In genomic region chr19:5790573-5791520, GRCh38 we compare ENCODE assay signal across 8 cellular contexts. TPM values are rescaled to one million over a fixed set of nuclear protein-coding genes. Genes with fewer than 3 reads are reported as not detected.
DNase-seq lines count a peak whose midpoint lies in the region; ATAC-seq and TF ChIP-seq lines count a peak whose summit lies in the region.

Gene DUS3L, minus strand, starts transcription at chr19:5791163. Its CDS starts 22 bp downstream, at chr19:5791141.

- H3K4me3 Mint-ChIP-seq in activated CD4-positive, alpha-beta memory T cell treated with anti-CD3 and anti-CD28 coated beads for 36 hours, result peak within 1 kb of the TSS; percentile 100

- no peaks in the 10 kb centered on the region for H3K27me3 Mint-ChIP-seq in activated CD4-positive, alpha-beta memory T cell treated with anti-CD3 and anti-CD28 coated beads for 36 hours

- no peaks in the 10 kb centered on the region for H3K9me3 Mint-ChIP-seq in activated CD4-positive, alpha-beta memory T cell treated with anti-CD3 and anti-CD28 coated beads for 36 hours

- H3K36me3 ChIP-seq in liver (ENCODE audit: control insufficient read depth in 4 of 4, insufficient read depth in 3 of 4, low read depth in 1 of 4, low read length in 3 of 4), result peaks cover 8 to 39% (median 22%) of the 10 kb centered on the region in 4 donors

- TF ChIP-seq CTCF in dorsolateral prefrontal cortex (IDR thresholded peaks at IDR 0.05 in 54 of 56, conservative IDR thresholded peaks at IDR 0.05 in 2 of 56; ENCODE audit: low read depth in 1 of 56, partially characterized antibody in 56 of 56), result peak in 17 of 56 donors; percentile 3 to 35 (median 18)
- no peak for TF ChIP-seq CTCF in liver (IDR thresholded peaks at IDR 0.05; ENCODE audit: low read depth, low read length, missing input control)

- H3K4me3 ChIP-seq in dorsolateral prefrontal cortex (peak within 1 kb of the TSS; percentile 69 to 100 (median 93)), liver (ENCODE audit: low read depth in 1 of 3, low read length in 3 of 3) (peak within 1 kb of the TSS; percentile 47 to 91 (median 67))

- WGBS in liver, result 11% methylated on average over 71 of the region's 71 CpGs

- H3K4me1 ChIP-seq in liver (ENCODE audit: control insufficient read depth in 4 of 4, insufficient read depth in 4 of 4, low read length in 3 of 4), result peaks cover 0 to 20% (median 8%) of the 10 kb centered on the region in 4 donors

- peak within 1 kb of the TSS; percentile 76 to 80 for H3K9ac ChIP-seq in liver (ENCODE audit: low read depth in 1 of 2, low read length in 2 of 2)

- H3K27me3 ChIP-seq in dorsolateral prefrontal cortex (no peaks in the 10 kb centered on the region), liver (ENCODE audit: control insufficient read depth in 4 of 4, insufficient read depth in 4 of 4, low read length in 3 of 4) (no peaks in the 10 kb centered on the region)

- POLR2A ChIA-PET in activated CD4-positive, alpha-beta memory T cell treated with anti-CD3 and anti-CD28 coated beads for 36 hours (lab: Charles Lee), result interaction anchor here (0.8 to 2.6 kb wide), 7 partner anchors 10 to 160 kb away, joined by 3 to 12 read pairs (median 4); partner anchors contain the start of gene NDUFA11

- H3K4me1 Mint-ChIP-seq in activated CD4-positive, alpha-beta memory T cell treated with anti-CD3 and anti-CD28 coated beads for 36 hours (ENCODE audit: low read depth), result peaks cover 12% of the 10 kb centered on the region

- CTCF ChIA-PET in activated CD4-positive, alpha-beta memory T cell treated with anti-CD3 and anti-CD28 coated beads for 36 hours (lab: Charles Lee), result interaction anchor here (0.5 to 7.6 kb wide), 5 partner anchors 13 to 327 kb away, joined by 3 to 84 read pairs (median 4); partner anchors contain the start of genes NRTN and VMAC

- peak within 1 kb of the TSS; percentile 70 to 100 (median 98) for H3K27ac ChIP-seq in dorsolateral prefrontal cortex
- H3K27ac ChIP-seq in liver (ENCODE audit: low read depth in 1 of 2, low read length in 2 of 2), result peak within 1 kb of the TSS; percentile 91 to 98

- peak; percentile 99 for DNase-seq in CD1c-positive myeloid dendritic cell (ENCODE audit: extremely low spot score)
- peak; percentile 66 for DNase-seq in NCI-H82 treated with DMSO at 0.1 percent for 48 hours (lab: John Stamatoyannopoulos, UW; ENCODE audit: unreplicated experiment)
- DNase-seq in activated CD4-positive, alpha-beta memory T cell treated with anti-CD3 and anti-CD28 coated beads for 36 hours, result peak; percentile 98
- DNase-seq in dorsolateral prefrontal cortex, result peak; percentile 95 to 98 (median 97)
- DNase-seq in stimulated activated CD4-positive, alpha-beta T cell treated with anti-CD3 and anti-CD28 coated beads, Interleukin-4, amount 100 ng/mL, for 24 hours, result peak; percentile 97

- peaks cover 31% of the 10 kb centered on the region for H3K36me3 Mint-ChIP-seq in activated CD4-positive, alpha-beta memory T cell treated with anti-CD3 and anti-CD28 coated beads for 36 hours

- peak within 1 kb of the TSS; percentile 100 for H3K27ac Mint-ChIP-seq in activated CD4-positive, alpha-beta memory T cell treated with anti-CD3 and anti-CD28 coated beads for 36 hours

- no peaks in the 10 kb centered on the region for H3K9me3 ChIP-seq in liver (ENCODE audit: control insufficient read depth in 4 of 4, low read length in 3 of 4)

- intact Hi-C loops in activated CD4-positive, alpha-beta memory T cell treated with anti-CD3 and anti-CD28 coated beads for 36 hours (cut with micrococcal nuclease), result loop anchor here (1.0 to 10.0 kb wide), 9 partner anchors 37 to 1274 kb away; partner anchors contain the start of genes CATSPERD, DPP9, LONP1 and MICOS13
- intact Hi-C loops in dorsolateral prefrontal cortex (cut with DNase I), result loop anchor here (1.0 to 5.0 kb wide), 3 partner anchors 71 to 111 kb away; partner anchors contain the start of genes NDUFA11 (in 2 of the 2), VMAC (in 2 of the 2), CATSPERD (in 1 of the 2) and HSD11B1L (in 1 of the 2)

- ATAC-seq in GM19438 (IDR thresholded peaks at IDR 0.05; ENCODE audit: low read depth, unreplicated experiment) (peak; percentile 80), HG03575 (IDR thresholded peaks at IDR 0.05; ENCODE audit: extremely low read depth, insufficient number of reproducible peaks, low FRiP score, unreplicated experiment) (peak; percentile 64)

- no peak for TF ChIP-seq RAD21 in liver (IDR thresholded peaks at IDR 0.05)

TF ChIP-seq in liver, 16 proteins besides CTCF, POLR2A, EP300 and RAD21:
- TF ChIP-seq TAF1 (conservative IDR thresholded peaks at IDR 0.05) (peak; percentile 67), GABPA (IDR thresholded peaks at IDR 0.05 in 1 of 2, conservative IDR thresholded peaks at IDR 0.05 in 1 of 2) (peak; percentile 84 to 95), ATF3 (IDR thresholded peaks at IDR 0.05) (no peak), HNF4G (IDR thresholded peaks at IDR 0.05) (no peak), ZBTB33 (IDR thresholded peaks at IDR 0.05) (peak; percentile 65), RXRA (IDR thresholded peaks at IDR 0.05) (peak; percentile 55 to 63), MAX (IDR thresholded peaks at IDR 0.05) (peak; percentile 99), REST (IDR thresholded peaks at IDR 0.05) (peak; percentile 68), FOXA1 (IDR thresholded peaks at IDR 0.05) (no peak), SP1 (IDR thresholded peaks at IDR 0.05) (peak; percentile 49), FOXA2 (IDR thresholded peaks at IDR 0.05) (no peak), NR2F2 (IDR thresholded peaks at IDR 0.05) (peak; percentile 82), YY1 (IDR thresholded peaks at IDR 0.05) (peak; percentile 89), EGR1 (IDR thresholded peaks at IDR 0.05; ENCODE audit: low read depth in 2 of 2) (peak in 1 of 2 donors; percentile 55), JUND (IDR thresholded peaks at IDR 0.05) (peak in 1 of 2 donors; percentile 14), HNF4A (conservative IDR thresholded peaks at IDR 0.05) (peak in 1 of 2 donors; percentile 10)

RNA-seq across cellular contexts. Expression of gene DUS3L, which starts in this region (rescaled TPM):
- 10 to 100 TPM; 41.9 to 44.4 TPM for total RNA-seq in activated CD4-positive, alpha-beta memory T cell treated with anti-CD3 and anti-CD28 coated beads for 36 hours
- total RNA-seq in dorsolateral prefrontal cortex (10 to 100 TPM; 12.7 to 37.4 (median 23.8) TPM), liver (10 to 100 TPM; 16.3 to 19.0 TPM)
- polyA plus RNA-seq in liver, result 10 to 100 TPM; 12.2 to 17.4 TPM

Comparison
In these comparisons a context has a peak if more than half of its experiments do, and no peak if none do; other contexts are left out.
1. Peak in every context shown above with its lines: DNase-seq, ATAC-seq, H3K4me3 ChIP-seq and H3K27ac ChIP-seq.